Comparison of ENCODE assay signal across 17 cellular contexts in the genomic region with DNA sequence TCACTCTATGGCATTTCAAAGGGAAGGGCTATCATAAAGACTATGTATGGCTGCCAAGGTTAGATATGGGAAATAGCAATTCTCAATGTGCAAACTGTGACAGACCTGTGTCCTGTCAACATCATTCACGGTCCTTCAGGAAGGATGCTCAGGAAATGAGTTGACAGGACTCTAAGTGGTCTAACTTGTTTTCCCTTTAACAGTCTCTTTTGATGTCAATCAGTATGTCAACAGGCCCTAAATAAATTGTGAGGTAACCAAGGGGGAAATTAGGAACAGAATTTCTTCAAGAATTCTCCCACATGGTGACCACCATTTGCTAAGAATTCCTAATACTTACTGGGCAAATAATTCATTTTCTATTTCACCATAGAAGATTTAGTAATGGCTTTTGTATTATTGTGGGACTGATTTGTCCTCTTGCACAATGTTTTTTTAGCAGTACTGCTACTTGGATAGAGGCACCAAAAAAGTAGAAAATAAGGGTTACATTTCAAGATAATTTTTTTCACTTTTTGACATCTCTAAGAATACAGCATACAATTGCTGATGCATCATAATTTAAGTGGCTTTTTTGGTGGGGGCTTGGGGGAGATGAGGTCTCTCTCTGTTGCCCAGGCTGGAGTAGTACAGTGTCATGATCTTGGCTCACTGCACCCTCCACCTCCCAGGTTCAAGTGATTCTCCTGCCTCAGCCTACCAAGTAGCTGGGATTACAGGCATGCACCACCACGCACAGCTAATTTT.
A peak's percentile ranks its signal among the peaks of the same experiment; 100 is the strongest.
DNase-seq lines count a peak whose midpoint lies in the region; ATAC-seq and TF ChIP-seq lines count a peak whose summit lies in the region.
"Had no signal": no experiment of that assay in that cellular context is flagged by ENCODE, and none has a peak within 500 bp of the region (broad histone marks: within the 10 kb centered on the region; RNA-seq: fewer than 3 reads in every experiment).

No MANE protein-coding gene starts in this region.

- no peak overlapping the region for H3K18ac ChIP-seq in IMR-90 (ENCODE audit: low read depth, low read length)

- no peaks in the 10 kb centered on the region for H3K36me3 ChIP-seq in IMR-90 (ENCODE audit: control insufficient read depth, insufficient read depth, low read length)
- H3K36me3 ChIP-seq in effector memory CD4-positive, alpha-beta T cell (ENCODE audit: control insufficient read depth, insufficient read depth, low read length) = no peaks in the 10 kb centered on the region
- H3K36me3 ChIP-seq in breast epithelium = no peaks in the 10 kb centered on the region
- H3K36me3 ChIP-seq: MG63 had no signal

- H3K23ac ChIP-seq in IMR-90 (ENCODE audit: low read depth, low read length) = 0 out of 2 replicates have a peak overlapping the region, but pooled peaks have one; percentile 50

- no peak overlapping the region for H4K91ac ChIP-seq in IMR-90 (ENCODE audit: insufficient read depth, low read depth, low read length)

- H3K9me3 ChIP-seq in IMR-90 (ENCODE audit: control insufficient read depth, insufficient read depth, low read length) (no peaks in the 10 kb centered on the region), breast epithelium (no peaks in the 10 kb centered on the region)
- H3K9me3 ChIP-seq in effector memory CD4-positive, alpha-beta T cell (ENCODE audit: control insufficient read depth, low read length) = no peaks in the 10 kb centered on the region
- H3K9me3 ChIP-seq: MG63 had no signal

- no peak overlapping the region for H4K5ac ChIP-seq in IMR-90 (ENCODE audit: low read depth, low read length)

- H2BK20ac ChIP-seq in IMR-90 (ENCODE audit: low read depth, low read length) = no peak overlapping the region

- no peak overlapping the region for H2AK9ac ChIP-seq in IMR-90 (replicated peaks; ENCODE audit: low read depth, low read length, poor library complexity)

- H3K79me1 ChIP-seq in IMR-90 (ENCODE audit: low read depth in 1 of 2, low read length in 2 of 2) = peaks cover 3% of the 10 kb centered on the region in 2 experiments; a peak in 2 of 4 replicates

- no peak overlapping the region for H4K8ac ChIP-seq in IMR-90 (ENCODE audit: low read depth in 2 of 2, low read length in 2 of 2)

- in situ Hi-C loops in IMR-90 (cut with MboI; ENCODE audit: low sequenced_read_pairs) = no loop called here

- H2AK5ac ChIP-seq in IMR-90 (ENCODE audit: low read depth, low read length) = no peak overlapping the region

- no peak overlapping the region for H2BK120ac ChIP-seq in IMR-90 (ENCODE audit: low read depth, low read length)

- POLR2A ChIA-PET in IMR-90 (lab: Charles Lee; ENCODE audit: unreplicated experiment) = no interaction called here

- no peaks in the 10 kb centered on the region for H3K27me3 ChIP-seq in IMR-90 (ENCODE audit: control insufficient read depth, insufficient read depth, low read length)
- H3K27me3 ChIP-seq in effector memory CD4-positive, alpha-beta T cell (replicated peaks; ENCODE audit: control insufficient read depth, insufficient read depth, low read length, poor library complexity, severe bottlenecking) = no peaks in the 10 kb centered on the region
- H3K27me3 ChIP-seq in breast epithelium = no peaks in the 10 kb centered on the region
- H3K27me3 ChIP-seq: MG63 had no signal

- no TSS peak for BruUV-seq in IMR-90 (replicated peaks; lab: Mats Ljungman, UMichigan)

- no peak overlapping the region for H3K14ac ChIP-seq in IMR-90 (replicated peaks; ENCODE audit: low read depth, low read length)

- H2BK5ac ChIP-seq in IMR-90 (ENCODE audit: low read depth, low read length, poor library complexity, severe bottlenecking) = no peak overlapping the region

- H3K9ac ChIP-seq in IMR-90 (ENCODE audit: low read depth, low read length) = no peak overlapping the region

- no peak overlapping the region for H2BK15ac ChIP-seq in IMR-90 (ENCODE audit: low read depth, low read length)

- DNase-seq in COLO668 (lab: John Stamatoyannopoulos, UW; ENCODE audit: unreplicated experiment) (peak; percentile 27), IMR-90 (no peak), NCI-H774 (lab: John Stamatoyannopoulos, UW) (peak; percentile 65), left ventricle myocardium superior (no peak), NCI-H1694 (lab: John Stamatoyannopoulos, UW) (no peak), breast epithelium (ENCODE audit: low spot score in 2 of 2) (no peak)
- no peak for DNase-seq in stimulated activated CD4-positive, alpha-beta T cell treated with anti-CD3 and anti-CD28 coated beads, Interleukin-4, amount 100 ng/mL, for 1 hour
- no peak for DNase-seq in effector memory CD4-positive, alpha-beta T cell
- DNase-seq: activated naive CD8-positive, alpha-beta T cell treated with anti-CD3 and anti-CD28 coated beads, Interleukin-2, amount 50 U/mL, for 24 hours; AML-193; COR-L47; foreskin melanocyte; GDM1; MG63; nucleus accumbens; stimulated activated CD4-positive, alpha-beta T cell treated with anti-CD3 and anti-CD28 coated beads, Interleukin-4, amount 100 ng/mL, for 24 hours had no signal

- H3K4ac ChIP-seq in IMR-90 (ENCODE audit: low read depth, low read length) = no peak overlapping the region

- TF ChIP-seq POLR2A in IMR-90 (IDR thresholded peaks at IDR 0.05; ENCODE audit: low read depth, low read length) (no peak), breast epithelium (IDR thresholded peaks at IDR 0.05) (no peak)

- H3K4me3 ChIP-seq in IMR-90 (ENCODE audit: insufficient read depth, low read depth, low read length) (no peak overlapping the region), breast epithelium (no peak overlapping the region)
- H3K4me3 ChIP-seq in effector memory CD4-positive, alpha-beta T cell (ENCODE audit: insufficient read depth, low read depth, low read length, poor library complexity, severe bottlenecking) = no peak overlapping the region
- H3K4me3 ChIP-seq: MG63 had no signal

- intact Hi-C loops in IMR-90 (cut with micrococcal nuclease) = loop anchor here (2.0 to 10.0 kb wide), 2 partner anchors 267 to 397 kb away; no protein-coding TSS in a partner anchor
- intact Hi-C loops in left ventricle myocardium superior (cut with micrococcal nuclease) = no loop called here
- intact Hi-C loops in breast epithelium (cut with DNase I; ENCODE audit: low total_unique reads) = loop anchor here (10.0 kb wide), 1 partner anchor 633 kb away; no protein-coding TSS in a partner anchor

- H3K4me2 ChIP-seq in IMR-90 (ENCODE audit: low read depth, low read length) = no peak overlapping the region

- CTCF ChIA-PET in IMR-90 (lab: Yijun Ruan, JAX) = no interaction called here

- H3K9me1 ChIP-seq in IMR-90 (ENCODE audit: insufficient read depth, low read length) = no peaks in the 10 kb centered on the region

- H3K27ac ChIP-seq in IMR-90 (ENCODE audit: insufficient read depth, low read length) (no peak overlapping the region), breast epithelium (no peak overlapping the region)
- H3K27ac ChIP-seq in effector memory CD4-positive, alpha-beta T cell (ENCODE audit: insufficient read depth, low read length, poor library complexity, severe bottlenecking) = no peak overlapping the region

- dilution Hi-C loops in IMR-90 (cut with HindIII; ENCODE audit: low sequenced_read_pairs, unreplicated experiment) = no loop called here

- H3K4me1 ChIP-seq in IMR-90 (ENCODE audit: control insufficient read depth, insufficient read depth, low read length) (no peaks in the 10 kb centered on the region; the same call in 1 of the 2 replicates), breast epithelium (no peaks in the 10 kb centered on the region)
- H3K4me1 ChIP-seq in effector memory CD4-positive, alpha-beta T cell (ENCODE audit: control insufficient read depth, insufficient read depth, low read length, poor library complexity, severe bottlenecking) = no peaks in the 10 kb centered on the region

- H2AFZ ChIP-seq in IMR-90 (replicated peaks; ENCODE audit: low read length, poor library complexity) = no peak overlapping the region

- no CpG with 5 or more reads among the region's 2 CpGs for WGBS in IMR-90 (ENCODE audit: extremely low coverage in 2 of 2, insufficient read length in 1 of 2), 2 experiments

- no peaks in the 10 kb centered on the region for H4K20me1 ChIP-seq in IMR-90 (ENCODE audit: insufficient read depth, low read length)

- ATAC-seq in IMR-90 (ENCODE audit: low read depth) (no peak), left ventricle myocardium superior (peak; percentile 47)
- ATAC-seq: activated CD4-positive, CD25-positive, alpha-beta regulatory T cell treated with anti-CD3 and anti-CD28 coated beads, Interleukin-2, amount 50 U/mL, for 24 hours; activated naive CD8-positive, alpha-beta T cell treated with anti-CD3 and anti-CD28 coated beads, Interleukin-2, amount 50 U/mL, for 24 hours had no signal

- TF ChIP-seq CTCF in IMR-90 (conservative IDR thresholded peaks at IDR 0.05; ENCODE audit: low read depth, low read length) (no peak), breast epithelium (IDR thresholded peaks at IDR 0.05) (no peak)

- no peak overlapping the region for H3K56ac ChIP-seq in IMR-90 (ENCODE audit: extremely low read depth, insufficient read depth, low read length)

- TF ChIP-seq RAD21 in IMR-90 (IDR thresholded peaks at IDR 0.05; ENCODE audit: low read length) = no peak

TF ChIP-seq in IMR-90, 13 proteins besides CTCF, POLR2A, EP300 and RAD21:
- TF ChIP-seq BHLHE40 (IDR thresholded peaks at IDR 0.05; ENCODE audit: low read depth, low read length) (no peak), MAFK (IDR thresholded peaks at IDR 0.05; ENCODE audit: low read depth, low read length) (peak; percentile 57; the same call in 1 of the 2 replicates)

Comparison
In these comparisons a context has a peak if more than half of its experiments do, and no peak if none do; other contexts are left out.
1. DNase-seq: peak in COLO668 (single experiment) and NCI-H774 (single experiment); none in IMR-90 (single experiment), left ventricle myocardium superior (single experiment), stimulated activated CD4-positive, alpha-beta T cell treated with anti-CD3 and anti-CD28 coated beads, Interleukin-4, amount 100 ng/mL, for 1 hour (single experiment), effector memory CD4-positive, alpha-beta T cell (0 of 3), NCI-H1694 (single experiment) and breast epithelium (0 of 2).